26 cellular contexts compared by ENCODE assay signal in the genomic region with DNA sequence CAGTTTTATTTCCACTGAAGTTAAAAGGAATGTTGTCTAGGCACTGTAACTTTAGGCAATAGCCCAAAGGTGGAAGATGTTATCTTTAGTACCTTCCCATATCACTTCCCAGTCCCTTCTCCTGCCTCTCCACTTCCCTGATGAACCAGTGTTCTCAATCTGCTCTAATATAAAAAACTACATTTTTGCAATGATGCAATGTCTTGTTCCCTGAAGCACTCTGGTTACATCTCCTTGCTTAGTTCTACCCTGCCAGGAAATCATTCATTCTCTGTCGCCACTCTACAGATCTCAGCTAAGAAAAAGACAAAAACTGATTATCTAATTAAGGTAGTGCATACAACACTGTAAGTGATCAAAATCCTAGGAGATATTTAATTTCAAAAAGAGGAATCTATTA.
"Had no signal": no experiment of that assay in that cellular context is flagged by ENCODE, and none has a peak within 500 bp of the region (broad histone marks: within the 10 kb centered on the region; RNA-seq: fewer than 3 reads in every experiment).

No MANE protein-coding gene starts in this region.

- H3K27me3 Mint-ChIP-seq: activated B cell treated with CpG ODN at 0.5 μM for 24 hours; activated CD4-positive, alpha-beta memory T cell treated with anti-CD3 and anti-CD28 coated beads for 36 hours; activated CD4-positive, alpha-beta T cell treated with anti-CD3 and anti-CD28 coated beads, Interleukin-2, amount 10 ng/mL, durations not matched to agents 7 days and 5 days; activated naive CD8-positive, alpha-beta T cell treated with anti-CD3 and anti-CD28 coated beads, Interleukin-2, amount 50 U/mL, for 24 hours had no signal

- H3K27ac Mint-ChIP-seq: activated B cell treated with CpG ODN at 0.5 μM for 24 hours; activated CD4-positive, alpha-beta memory T cell treated with anti-CD3 and anti-CD28 coated beads for 36 hours; activated CD4-positive, alpha-beta T cell treated with anti-CD3 and anti-CD28 coated beads, Interleukin-2, amount 10 ng/mL, durations not matched to agents 7 days and 5 days; activated naive CD4-positive, alpha-beta T cell treated with anti-CD3 and anti-CD28 coated beads, Interleukin-2, amount 50 U/mL, for 72 hours; activated naive CD8-positive, alpha-beta T cell treated with anti-CD3 and anti-CD28 coated beads, Interleukin-2, amount 50 U/mL, for 24 hours; T-helper 1 cell treated with Interleukin-12 subunit alpha and Interleukin-12 subunit beta and Interleukin-4 antibody, amounts not matched to agents 30 μg/mL and 1 μg/mL, for 36 hours had no signal

- DNase-seq: activated B cell treated with CpG ODN at 0.5 μM for 24 hours; activated CD4-positive, alpha-beta memory T cell treated with anti-CD3 and anti-CD28 coated beads for 36 hours; activated CD4-positive, alpha-beta T cell treated with anti-CD3 and anti-CD28 coated beads, Interleukin-2, amount 10 ng/mL, durations not matched to agents 7 days and 5 days; activated CD8-positive, alpha-beta memory T cell treated with anti-CD3 and anti-CD28 coated beads for 24 hours; activated effector memory CD4-positive, alpha-beta T cell treated with anti-CD3 and anti-CD28 coated beads, Interleukin-2, amount 50 U/mL, for 16 hours; activated naive CD4-positive, alpha-beta T cell treated with Interleukin-2 at 50 U/mL for 16 hours; activated naive CD8-positive, alpha-beta T cell treated with anti-CD3 and anti-CD28 coated beads, Interleukin-2, amount 50 U/mL, for 24 hours; activated T-cell treated with anti-CD3 and anti-CD28 coated beads, Interleukin-2, amount 50 U/mL, for 4 hours; MM.1S; NCI-H1092 treated with DMSO at 0.1 percent for 48 hours; NCI-H1417 treated with DMSO at 0.1 percent for 48 hours; NCI-H1694; NCI-H2029; NCI-H2107; NCI-H510A treated with DMSO at 0.1 percent for 48 hours; NCI-H69; NK-92 treated with Interleukin-12 subunit alpha and Interleukin-12 subunit beta, amount 100 ng/mL, for 24 hours; OCI-M1; Right ventricle myocardium superior; SJCRH30; SK-N-SH; SW 1271 had no signal

- H3K4me1 ChIP-seq: SJCRH30 had no signal

- H3K27me3 ChIP-seq: SJCRH30 had no signal

- H3K27ac ChIP-seq: RWPE1, SJCRH30 had no signal

- H3K4me3 Mint-ChIP-seq: activated B cell treated with CpG ODN at 0.5 μM for 24 hours; activated CD4-positive, alpha-beta memory T cell treated with anti-CD3 and anti-CD28 coated beads for 36 hours; activated CD4-positive, alpha-beta T cell treated with anti-CD3 and anti-CD28 coated beads, Interleukin-2, amount 10 ng/mL, durations not matched to agents 7 days and 5 days; activated naive CD8-positive, alpha-beta T cell treated with anti-CD3 and anti-CD28 coated beads, Interleukin-2, amount 50 U/mL, for 24 hours; activated T-cell treated with anti-CD3 and anti-CD28 coated beads, Interleukin-2, amount 50 U/mL, for 4 hours; T-helper 1 cell treated with Interleukin-12 subunit alpha and Interleukin-12 subunit beta and Interleukin-4 antibody, amounts not matched to agents 30 μg/mL and 1 μg/mL, for 36 hours had no signal

- H3K9me3 ChIP-seq: SJCRH30 had no signal

- H3K4me3 ChIP-seq: SJCRH30 had no signal

- ATAC-seq: activated naive CD4-positive, alpha-beta T cell treated with anti-CD3 and anti-CD28 coated beads, Interleukin-2, amount 50 U/mL, for 72 hours; activated naive CD8-positive, alpha-beta T cell treated with anti-CD3 and anti-CD28 coated beads, Interleukin-2, amount 50 U/mL, for 24 hours; activated T-cell treated with anti-CD3 and anti-CD28 coated beads, Interleukin-2, amount 50 U/mL, for 4 hours; Panc1 had no signal
